ENCODE assay signal across 12 cellular contexts in the genomic region with DNA sequence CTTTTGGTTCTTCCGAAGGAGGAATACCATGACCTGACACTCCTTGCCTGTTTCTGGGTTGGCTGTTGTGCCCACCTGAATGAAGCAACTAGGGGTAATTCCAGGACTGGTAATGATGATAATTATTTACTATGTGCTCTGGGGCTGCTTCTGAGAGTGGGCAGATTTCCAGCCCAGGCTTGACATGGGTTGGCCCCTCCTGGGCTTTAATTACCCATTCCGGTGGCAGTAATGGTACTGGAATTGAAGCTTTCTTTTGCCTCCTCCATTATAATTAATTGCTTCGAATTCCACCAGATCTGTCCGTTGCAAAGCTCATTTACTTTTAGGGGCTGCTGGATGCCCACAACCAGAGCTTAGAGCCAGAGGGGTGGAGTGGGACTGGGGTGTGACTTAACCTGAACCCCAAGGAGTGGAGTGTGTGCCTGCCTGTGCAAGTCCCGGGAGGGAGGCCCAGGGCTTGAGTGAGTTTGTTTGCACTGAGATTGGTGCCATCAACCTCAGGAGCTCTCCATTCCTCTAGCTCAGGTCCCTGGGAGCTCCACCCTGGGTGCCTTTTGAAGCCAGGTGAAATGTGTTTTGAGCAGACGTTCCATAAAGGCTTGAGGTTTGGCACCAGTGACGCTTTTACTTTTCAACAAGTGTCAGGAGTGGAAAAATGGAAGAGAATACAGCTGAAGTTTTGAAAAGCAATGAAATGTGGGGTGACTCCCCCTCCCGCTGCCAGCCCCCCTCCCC.
DNase-seq lines count a peak whose midpoint lies in the region; ATAC-seq and TF ChIP-seq lines count a peak whose summit lies in the region.
"Had no signal": no experiment of that assay in that cellular context is flagged by ENCODE, and none has a peak within 500 bp of the region (broad histone marks: within the 10 kb centered on the region; RNA-seq: fewer than 3 reads in every experiment).

No MANE protein-coding gene starts in this region.

- DNase-seq in activated T-cell treated with anti-CD3 and anti-CD28 coated beads, Interleukin-2, amount 50 U/mL, for 72 hours: no peak
- DNase-seq in activated T-cell treated with anti-CD3 and anti-CD28 coated beads, Interleukin-2, amount 50 U/mL, for 1 hour: no peak
- DNase-seq in caudate nucleus (lab: John Stamatoyannopoulos, UW) (peak in 2 of 61 donors; percentile 24 to 48), lower leg skin (ENCODE audit: low spot score in 2 of 2) (peak; percentile 32 to 77), thoracic aorta (ENCODE audit: low spot score) (no peak)
- DNase-seq in T-helper 2 cell treated with Interferon-gamma antibody and Interleukin-4, amounts not matched to agents 5 μg/mL and 100 μg/mL, for 36 hours (ENCODE audit: low spot score): no peak
- DNase-seq: activated CD8-positive, alpha-beta memory T cell treated with anti-CD3 and anti-CD28 coated beads, Interleukin-2, amount 10 ng/mL, durations not matched to agents 7 days and 5 days; central memory CD4-positive, alpha-beta T cell; NCI-H526 treated with DMSO at 0.1 percent for 48 hours; stimulated activated CD8-positive, alpha-beta memory T cell treated with anti-CD3 and anti-CD28 coated beads, Interleukin-4, amount 100 ng/mL, for 48 hours had no signal

- peak overlapping the region; percentile 82 for H3K27ac ChIP-seq in caudate nucleus (ENCODE audit: low read depth, low read length)
- H3K27ac ChIP-seq in thoracic aorta: no peak overlapping the region

- H3K36me3 Mint-ChIP-seq in activated T-cell treated with anti-CD3 and anti-CD28 coated beads, Interleukin-2, amount 50 U/mL, for 72 hours (ENCODE audit: insufficient read depth in 2 of 2): peaks cover 0 to 2% of the 10 kb centered on the region in 2 donors
- no peaks in the 10 kb centered on the region for H3K36me3 Mint-ChIP-seq in T-helper 2 cell treated with Interferon-gamma antibody and Interleukin-4, amounts not matched to agents 5 μg/mL and 100 μg/mL, for 36 hours (ENCODE audit: low read depth)
- H3K36me3 Mint-ChIP-seq: activated CD8-positive, alpha-beta memory T cell treated with anti-CD3 and anti-CD28 coated beads, Interleukin-2, amount 10 ng/mL, durations not matched to agents 7 days and 5 days had no signal

- no peaks in the 10 kb centered on the region for H3K36me3 ChIP-seq in thoracic aorta

- H3K27me3 Mint-ChIP-seq in activated T-cell treated with anti-CD3 and anti-CD28 coated beads, Interleukin-2, amount 50 U/mL, for 72 hours (ENCODE audit: low read depth): peaks cover 9% of the 10 kb centered on the region
- H3K27me3 Mint-ChIP-seq in T-helper 2 cell treated with Interferon-gamma antibody and Interleukin-4, amounts not matched to agents 5 μg/mL and 100 μg/mL, for 36 hours (ENCODE audit: low read depth): peaks cover 37% of the 10 kb centered on the region

- no peak for TF ChIP-seq POLR2A in lower leg skin (IDR thresholded peaks at IDR 0.05)

- WGBS in lower leg skin, 2 donors: 45 to 54% methylated on average over 8 of the region's 8 CpGs

- H3K4me1 ChIP-seq in thoracic aorta (ENCODE audit: control insufficient read depth in 1 of 2, low read depth in 2 of 2): peaks cover 4 to 16% of the 10 kb centered on the region in 2 donors

- peak overlapping the region; percentile 87 to 91 for H3K4me3 Mint-ChIP-seq in activated T-cell treated with anti-CD3 and anti-CD28 coated beads, Interleukin-2, amount 50 U/mL, for 72 hours
- no peak overlapping the region for H3K4me3 Mint-ChIP-seq in T-helper 2 cell treated with Interferon-gamma antibody and Interleukin-4, amounts not matched to agents 5 μg/mL and 100 μg/mL, for 36 hours
- H3K4me3 Mint-ChIP-seq: activated CD8-positive, alpha-beta memory T cell treated with anti-CD3 and anti-CD28 coated beads, Interleukin-2, amount 10 ng/mL, durations not matched to agents 7 days and 5 days had no signal

- intact Hi-C loops in lower leg skin (cut with DNase I; ENCODE audit: low total_unique reads): no loop called here

- H3K9me3 ChIP-seq in thoracic aorta: no peaks in the 10 kb centered on the region

- H3K9me3 Mint-ChIP-seq in activated T-cell treated with anti-CD3 and anti-CD28 coated beads, Interleukin-2, amount 50 U/mL, for 72 hours: no peaks in the 10 kb centered on the region
- no peaks in the 10 kb centered on the region for H3K9me3 Mint-ChIP-seq in T-helper 2 cell treated with Interferon-gamma antibody and Interleukin-4, amounts not matched to agents 5 μg/mL and 100 μg/mL, for 36 hours

- no peak overlapping the region for H3K4me3 ChIP-seq in lower leg skin (ENCODE audit: low read depth, poor library complexity, severe bottlenecking)
- peak overlapping the region; percentile 76 for H3K4me3 ChIP-seq in thoracic aorta

- H3K4me1 Mint-ChIP-seq in activated T-cell treated with anti-CD3 and anti-CD28 coated beads, Interleukin-2, amount 50 U/mL, for 72 hours (ENCODE audit: low read depth): peaks cover 22% of the 10 kb centered on the region
- peaks cover 4% of the 10 kb centered on the region for H3K4me1 Mint-ChIP-seq in T-helper 2 cell treated with Interferon-gamma antibody and Interleukin-4, amounts not matched to agents 5 μg/mL and 100 μg/mL, for 36 hours (ENCODE audit: low read depth)

- H3K27ac Mint-ChIP-seq in activated T-cell treated with anti-CD3 and anti-CD28 coated beads, Interleukin-2, amount 50 U/mL, for 72 hours: no peak overlapping the region
- H3K27ac Mint-ChIP-seq in T-helper 2 cell treated with Interferon-gamma antibody and Interleukin-4, amounts not matched to agents 5 μg/mL and 100 μg/mL, for 36 hours: no peak overlapping the region
- H3K27ac Mint-ChIP-seq: activated CD8-positive, alpha-beta memory T cell treated with anti-CD3 and anti-CD28 coated beads, Interleukin-2, amount 10 ng/mL, durations not matched to agents 7 days and 5 days had no signal

- no peaks in the 10 kb centered on the region for H3K27me3 ChIP-seq in thoracic aorta (replicated peaks; ENCODE audit: insufficient read depth)

- no peak for TF ChIP-seq CTCF in lower leg skin (IDR thresholded peaks at IDR 0.05)
- no peak for TF ChIP-seq CTCF in thoracic aorta (IDR thresholded peaks at IDR 0.05)

- ATAC-seq in activated T-cell treated with anti-CD3 and anti-CD28 coated beads, Interleukin-2, amount 50 U/mL, for 72 hours (replicated peaks in 1 of 2): no peak
- ATAC-seq in thoracic aorta (ENCODE audit: insufficient number of reproducible peaks, low FRiP score, low read depth) (no peak), HG03025 (IDR thresholded peaks at IDR 0.05; ENCODE audit: low FRiP score, unreplicated experiment) (no peak), GM19463 (IDR thresholded peaks at IDR 0.05; ENCODE audit: unreplicated experiment) (no peak)
- ATAC-seq: activated CD8-positive, alpha-beta memory T cell treated with anti-CD3 and anti-CD28 coated beads, Interleukin-2, amount 10 ng/mL, durations not matched to agents 7 days and 5 days had no signal

Comparison
In these comparisons a context has a peak if more than half of its experiments do, and no peak if none do; other contexts are left out.
1. DNase-seq: peak in lower leg skin (2 of 2); none in activated T-cell treated with anti-CD3 and anti-CD28 coated beads, Interleukin-2, amount 50 U/mL, for 72 hours (0 of 2), activated T-cell treated with anti-CD3 and anti-CD28 coated beads, Interleukin-2, amount 50 U/mL, for 1 hour (single experiment), thoracic aorta (single experiment) and T-helper 2 cell treated with Interferon-gamma antibody and Interleukin-4, amounts not matched to agents 5 μg/mL and 100 μg/mL, for 36 hours (single experiment).